ENCODE assay signal across 1 cellular context in the genomic region with DNA sequence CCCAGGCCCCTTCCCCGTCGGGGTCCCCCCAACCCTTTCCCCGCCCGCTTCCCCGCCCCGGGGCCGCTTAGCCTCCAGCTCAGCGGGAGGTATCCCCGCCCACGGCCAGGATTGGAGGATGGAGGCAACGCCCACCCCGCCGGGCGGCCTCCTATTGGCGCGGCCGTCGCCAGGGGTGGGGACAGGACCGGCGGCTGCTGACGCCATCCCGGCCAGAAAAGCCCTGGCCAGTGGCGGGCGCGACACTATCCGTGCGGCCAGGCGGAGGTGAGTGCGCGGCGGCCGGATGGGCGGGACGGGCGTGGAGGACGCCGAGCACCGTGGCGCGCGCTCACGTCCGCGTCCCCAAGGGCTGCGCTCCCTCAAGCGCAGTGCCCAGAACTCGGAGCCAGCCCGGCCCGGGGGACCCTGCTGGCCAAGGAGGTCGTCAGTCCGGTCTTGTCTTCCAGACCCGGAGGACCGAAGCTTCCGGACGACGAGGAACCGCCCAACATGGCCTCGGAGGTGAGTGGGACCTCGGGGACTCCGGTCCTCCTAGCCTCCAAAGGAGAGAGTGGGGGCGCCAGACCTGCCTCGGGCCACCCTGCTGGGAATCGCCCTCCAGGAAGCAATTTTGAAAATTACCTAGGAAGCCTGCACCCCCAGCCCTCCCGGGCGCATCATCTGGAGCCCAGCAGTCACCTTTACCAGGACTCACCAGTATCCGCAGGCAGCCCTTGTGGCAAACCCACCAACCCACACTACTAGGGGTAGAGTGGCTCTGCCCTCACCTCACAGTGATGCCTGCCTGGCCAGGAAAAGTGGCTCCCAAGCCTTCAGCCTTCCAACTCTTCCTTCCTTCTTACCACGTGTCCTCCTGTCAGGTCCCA.
TF ChIP-seq lines count a peak whose summit lies in the region.

Gene ASL (plus strand): TSS at position 230 of the 869 bp plus-strand sequence. CDS start 263 bp downstream, at position 493.

TF ChIP-seq in endothelial cell of umbilical vein, 7 proteins besides CTCF, POLR2A, EP300 and RAD21 (continued from another document):
- TF ChIP-seq MYC (IDR thresholded peaks at IDR 0.05; ENCODE audit: low read depth, low read length) (no peak), GATA2 (IDR thresholded peaks at IDR 0.05; ENCODE audit: insufficient read depth, insufficient read length, low read depth, low read length) (no peak)
